In genomic region chr10:100968839-100969174, GRCh38 we compare ENCODE assay signal across 7 cellular contexts. TPM values are rescaled to one million over a fixed set of nuclear protein-coding genes. Genes with fewer than 3 reads are reported as not detected.
DNase-seq lines count a peak whose midpoint lies in the region; ATAC-seq and TF ChIP-seq lines count a peak whose summit lies in the region.
"Had no signal": no experiment of that assay in that cellular context is flagged by ENCODE, and none has a peak within 500 bp of the region (broad histone marks: within the 10 kb centered on the region; RNA-seq: fewer than 3 reads in every experiment).

No MANE protein-coding gene starts in this region.

- peak overlapping the region; percentile 90 for H3K4me3 Mint-ChIP-seq in Caco-2 (ENCODE audit: unreplicated experiment)
- H3K4me3 Mint-ChIP-seq in activated naive CD8-positive, alpha-beta T cell treated with anti-CD3 and anti-CD28 coated beads, Interleukin-2, amount 10 ng/mL, durations not matched to agents 7 days and 5 days = peak overlapping the region; percentile 63

- TF ChIP-seq CTCF in Caco-2 (IDR thresholded peaks at IDR 0.05; ENCODE audit: insufficient read depth in 1 of 2, low read depth in 1 of 2, low read length in 1 of 2, severe bottlenecking in 1 of 2, unreplicated experiment in 1 of 2) = no peak

- H3K36me3 ChIP-seq in Caco-2 (ENCODE audit: control insufficient read depth, insufficient read depth, low read length) (peaks cover 8% of the 10 kb centered on the region), mucosa of rectum (ENCODE audit: control insufficient read depth in 2 of 2, insufficient read depth in 2 of 2, low read length in 2 of 2) (peaks cover 18 to 29% of the 10 kb centered on the region in 2 donors)

- BruUV-seq in Caco-2 (replicated peaks; lab: Mats Ljungman, UMichigan) = no TSS peak

- intact Hi-C loops in Caco-2 (cut with micrococcal nuclease; ENCODE audit: unreplicated experiment) = no loop called here

- H3K27ac Mint-ChIP-seq in Caco-2 (ENCODE audit: unreplicated experiment) = peak overlapping the region; percentile 86
- no peak overlapping the region for H3K27ac Mint-ChIP-seq in activated naive CD8-positive, alpha-beta T cell treated with anti-CD3 and anti-CD28 coated beads, Interleukin-2, amount 10 ng/mL, durations not matched to agents 7 days and 5 days

- H3K27me3 Mint-ChIP-seq in Caco-2 (ENCODE audit: insufficient read depth, unreplicated experiment) = no peaks in the 10 kb centered on the region
- H3K27me3 Mint-ChIP-seq in activated naive CD8-positive, alpha-beta T cell treated with anti-CD3 and anti-CD28 coated beads, Interleukin-2, amount 10 ng/mL, durations not matched to agents 7 days and 5 days = peaks cover 5% of the 10 kb centered on the region

- H3K9me3 ChIP-seq in Caco-2 (no peaks in the 10 kb centered on the region), mucosa of rectum (ENCODE audit: control insufficient read depth in 2 of 2, low read length in 2 of 2) (no peaks in the 10 kb centered on the region)

- H3K27ac ChIP-seq in mucosa of rectum (ENCODE audit: low read depth in 2 of 2, low read length in 2 of 2) = peak overlapping the region; percentile 74 to 84

- CTCF ChIA-PET in Caco-2 (lab: Charles Lee) = interaction anchor here (0.6 to 2.4 kb wide), 3 partner anchors 18 to 45 kb away, joined by 3 to 12 read pairs (median 3); partner anchors contain the start of genes MRPL43 and TWNK

- POLR2A ChIA-PET in Caco-2 (lab: Charles Lee) = no interaction called here
- POLR2A ChIA-PET in activated naive CD8-positive, alpha-beta T cell treated with anti-CD3 and anti-CD28 coated beads, Interleukin-2, amount 10 ng/mL, durations not matched to agents 7 days and 5 days (lab: Charles Lee) = no interaction called here

- no peak for DNase-seq in Caco-2
- no peak for DNase-seq in activated naive CD8-positive, alpha-beta T cell treated with anti-CD3 and anti-CD28 coated beads, Interleukin-2, amount 10 ng/mL, durations not matched to agents 7 days and 5 days
- no peak for DNase-seq in NK-92 treated with Interleukin-12 subunit alpha and Interleukin-12 subunit beta, amount 100 ng/mL, for 24 hours (lab: John Stamatoyannopoulos, UW)
- DNase-seq: SHP77 treated with DMSO at 0.1 percent for 48 hours had no signal

- H3K4me1 ChIP-seq in Caco-2 (peaks cover 33% of the 10 kb centered on the region), mucosa of rectum (ENCODE audit: control insufficient read depth in 2 of 2, insufficient read depth in 2 of 2, low read length in 2 of 2) (peaks cover 32 to 58% of the 10 kb centered on the region in 2 donors)

- peak overlapping the region; percentile 61 to 65 for H3K9ac ChIP-seq in mucosa of rectum (ENCODE audit: low read depth in 1 of 2, low read length in 2 of 2)

- H3K4me3 ChIP-seq in Caco-2 (ENCODE audit: low read depth, low read length) = peak overlapping the region; percentile 98
- peak overlapping the region; percentile 69 to 94 for H3K4me3 ChIP-seq in mucosa of rectum (ENCODE audit: low read length in 2 of 2)

- ATAC-seq in activated naive CD8-positive, alpha-beta T cell treated with anti-CD3 and anti-CD28 coated beads, Interleukin-2, amount 10 ng/mL, durations not matched to agents 7 days and 5 days (ENCODE audit: low read depth) = no peak
- ATAC-seq in HG03460 (IDR thresholded peaks at IDR 0.05; ENCODE audit: unreplicated experiment) (no peak), HG02623 (IDR thresholded peaks at IDR 0.05; ENCODE audit: unreplicated experiment) (no peak)

- peaks cover 29% of the 10 kb centered on the region for H3K36me3 Mint-ChIP-seq in Caco-2 (ENCODE audit: insufficient read depth, unreplicated experiment)
- peaks cover 2% of the 10 kb centered on the region for H3K36me3 Mint-ChIP-seq in activated naive CD8-positive, alpha-beta T cell treated with anti-CD3 and anti-CD28 coated beads, Interleukin-2, amount 10 ng/mL, durations not matched to agents 7 days and 5 days

- H3K27me3 ChIP-seq in Caco-2 (replicated peaks; ENCODE audit: control insufficient read depth, insufficient read depth, low read length) (no peaks in the 10 kb centered on the region), mucosa of rectum (ENCODE audit: control insufficient read depth in 2 of 2, insufficient read depth in 2 of 2, low read length in 2 of 2) (no peaks in the 10 kb centered on the region)

- peaks cover 50% of the 10 kb centered on the region for H3K4me1 Mint-ChIP-seq in Caco-2 (ENCODE audit: low read depth, unreplicated experiment)
- peaks cover 4% of the 10 kb centered on the region for H3K4me1 Mint-ChIP-seq in activated naive CD8-positive, alpha-beta T cell treated with anti-CD3 and anti-CD28 coated beads, Interleukin-2, amount 10 ng/mL, durations not matched to agents 7 days and 5 days

- H3K9me3 Mint-ChIP-seq in Caco-2 (ENCODE audit: unreplicated experiment) = no peaks in the 10 kb centered on the region
- no peaks in the 10 kb centered on the region for H3K9me3 Mint-ChIP-seq in activated naive CD8-positive, alpha-beta T cell treated with anti-CD3 and anti-CD28 coated beads, Interleukin-2, amount 10 ng/mL, durations not matched to agents 7 days and 5 days

RNA-seq across cellular contexts. Expression of gene SEMA4G, which starts 0.5 kb away (rescaled TPM):
- total RNA-seq in Caco-2 (2022) = 67.3 and 81.2 TPM in 2 replicates
- total RNA-seq in activated naive CD8-positive, alpha-beta T cell treated with anti-CD3 and anti-CD28 coated beads, Interleukin-2, amount 10 ng/mL, durations not matched to agents 7 days and 5 days = 1 to 10 TPM in 1 of 2 experiments, under 1 TPM in 1; 0.54 to 1.2 TPM

RNA-seq across cellular contexts. Expression of gene MRPL43, which starts 18.5 kb away (rescaled TPM):
- 82.1 and 84.1 TPM in 2 replicates for total RNA-seq in Caco-2 (2022)
- total RNA-seq in activated naive CD8-positive, alpha-beta T cell treated with anti-CD3 and anti-CD28 coated beads, Interleukin-2, amount 10 ng/mL, durations not matched to agents 7 days and 5 days = 10 to 100 TPM; 55.1 to 57.1 TPM

RNA-seq across cellular contexts. Expression of gene TWNK, which starts 18.5 kb away (rescaled TPM):
- total RNA-seq in Caco-2 (2022) = 26.2 and 29.8 TPM in 2 replicates
- 10 to 100 TPM; 10.8 to 11.0 TPM for total RNA-seq in activated naive CD8-positive, alpha-beta T cell treated with anti-CD3 and anti-CD28 coated beads, Interleukin-2, amount 10 ng/mL, durations not matched to agents 7 days and 5 days

RNA-seq across cellular contexts. Expression of gene LZTS2, which starts 30.8 kb away (rescaled TPM):
- 53.3 and 54.8 TPM in 2 replicates for total RNA-seq in Caco-2 (2022)
- total RNA-seq in activated naive CD8-positive, alpha-beta T cell treated with anti-CD3 and anti-CD28 coated beads, Interleukin-2, amount 10 ng/mL, durations not matched to agents 7 days and 5 days = 10 to 100 TPM; 22.0 to 22.4 TPM

RNA-seq across cellular contexts. Expression of gene SLF2, which starts 56.0 kb away (rescaled TPM):
- 25.2 and 28.8 TPM in 2 replicates for total RNA-seq in Caco-2 (2022)
- 10 to 100 TPM; 45.1 to 46.5 TPM for total RNA-seq in activated naive CD8-positive, alpha-beta T cell treated with anti-CD3 and anti-CD28 coated beads, Interleukin-2, amount 10 ng/mL, durations not matched to agents 7 days and 5 days

Comparison
In these comparisons a context has a peak if more than half of its experiments do, and no peak if none do; other contexts are left out.
1. RNA of gene SEMA4G, which starts 0.5 kb away (total RNA-seq): 67.3 to 81.2 TPM in Caco-2; 0.54 to 1.2 TPM in activated naive CD8-positive, alpha-beta T cell treated with anti-CD3 and anti-CD28 coated beads, Interleukin-2, amount 10 ng/mL, durations not matched to agents 7 days and 5 days; every median in the first group is over 10 times any median in the second.